In the genomic region with DNA sequence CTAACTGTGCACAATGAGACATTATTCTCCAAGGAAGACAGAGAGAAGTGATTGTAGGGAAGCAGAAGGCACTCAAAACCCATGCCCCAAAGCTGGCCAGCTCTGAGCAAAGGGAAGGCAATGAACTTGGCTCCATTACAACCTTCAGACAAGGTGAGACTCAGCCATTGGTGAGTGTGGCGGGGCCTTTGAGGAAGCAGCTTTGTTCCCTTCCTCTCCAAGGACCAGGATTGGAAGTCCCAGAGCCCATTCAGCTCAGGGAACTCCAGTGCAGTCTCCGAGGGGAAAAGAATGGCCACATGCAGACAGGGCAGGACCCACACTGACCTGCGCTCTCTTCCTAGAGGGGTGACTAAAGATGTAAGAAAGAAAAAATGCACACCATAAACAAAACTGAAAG, we compare ENCODE assay signal across 16 cellular contexts. TPM values are rescaled to one million over a fixed set of nuclear protein-coding genes. Genes with fewer than 3 reads are reported as not detected.
DNase-seq lines count a peak whose midpoint lies in the region; ATAC-seq and TF ChIP-seq lines count a peak whose summit lies in the region.
"Had no signal": no experiment of that assay in that cellular context is flagged by ENCODE, and none has a peak within 500 bp of the region (broad histone marks: within the 10 kb centered on the region; RNA-seq: fewer than 3 reads in every experiment).

No MANE protein-coding gene starts in this region.

- H3K4me2 ChIP-seq in GM23248 (ENCODE audit: unreplicated experiment) (no peak overlapping the region), smooth muscle cell (no peak overlapping the region)

- H3K9me3 ChIP-seq in GM23248 (ENCODE audit: low read depth): no peaks in the 10 kb centered on the region
- H3K9me3 ChIP-seq in lung (ENCODE audit: control insufficient read depth in 2 of 2, insufficient read depth in 1 of 2, low read length in 1 of 2): no peaks in the 10 kb centered on the region
- no peaks in the 10 kb centered on the region for H3K9me3 ChIP-seq in smooth muscle cell (replicated peaks; ENCODE audit: low read depth)
- H3K9me3 ChIP-seq: psoas muscle had no signal

- no peak overlapping the region for H3K9ac ChIP-seq in GM23248
- H3K9ac ChIP-seq in smooth muscle cell (ENCODE audit: low read depth): no peak overlapping the region

- H3K4me1 ChIP-seq in GM23248 (ENCODE audit: insufficient read depth) (0 out of 2 replicates have a peak, but pooled peaks cover 12% of the 10 kb centered on the region), lung (ENCODE audit: control insufficient read depth in 2 of 2, insufficient read depth in 2 of 2, low read length in 2 of 2) (peaks cover 20 to 26% of the 10 kb centered on the region in 2 donors), smooth muscle cell (ENCODE audit: low read depth) (peaks cover 5% of the 10 kb centered on the region)

- H3K27me3 ChIP-seq in GM23248 (replicated peaks; ENCODE audit: insufficient read depth): no peaks in the 10 kb centered on the region
- no peaks in the 10 kb centered on the region for H3K27me3 ChIP-seq in lung (ENCODE audit: control insufficient read depth, insufficient read depth)
- no peaks in the 10 kb centered on the region for H3K27me3 ChIP-seq in smooth muscle cell (ENCODE audit: low read depth)

- H3K9me2 ChIP-seq in GM23248 (ENCODE audit: insufficient read depth): no peaks in the 10 kb centered on the region

- ATAC-seq in lung (ENCODE audit: insufficient read depth, low FRiP score) (no peak), GM19351 (IDR thresholded peaks at IDR 0.05; ENCODE audit: unreplicated experiment) (no peak), HG03175 (IDR thresholded peaks at IDR 0.05; ENCODE audit: unreplicated experiment) (no peak), HG03571 (IDR thresholded peaks at IDR 0.05; ENCODE audit: unreplicated experiment) (no peak)
- ATAC-seq: stimulated activated naive CD8-positive, alpha-beta T cell treated with anti-CD3 and anti-CD28 coated beads, Interleukin-15, amount 100 ng/mL, for 72 hours; T-helper 17 cell had no signal

- TF ChIP-seq CTCF in lung (IDR thresholded peaks at IDR 0.05; ENCODE audit: control extremely low read depth, extremely low read depth) (no peak), smooth muscle cell (IDR thresholded peaks at IDR 0.05; ENCODE audit: borderline replicate concordance, insufficient read depth, poor library complexity, severe bottlenecking) (no peak)

- H3K4me3 ChIP-seq in GM23248 (no peak overlapping the region), lung (no peak overlapping the region), smooth muscle cell (no peak overlapping the region)
- H3K4me3 ChIP-seq: psoas muscle had no signal

- DNase-seq in GM23248 (no peak), dermis blood vessel endothelial cell (peak; percentile 19), lung (ENCODE audit: low spot score) (no peak), smooth muscle cell (lab: John Stamatoyannopoulos, UW; ENCODE audit: unreplicated experiment) (no peak)
- DNase-seq in activated CD8-positive, alpha-beta memory T cell treated with anti-CD3 and anti-CD28 coated beads for 24 hours: no peak
- DNase-seq: activated CD4-positive, CD25-positive, alpha-beta regulatory T cell; COR-L47; hypothalamus; NCI-H1417 treated with DMSO at 0.1 percent for 48 hours; psoas muscle; SHP77 treated with DMSO at 0.1 percent for 48 hours; stimulated activated naive CD8-positive, alpha-beta T cell treated with anti-CD3 and anti-CD28 coated beads, Interleukin-15, amount 100 ng/mL, for 72 hours; T-helper 17 cell had no signal

- H4K20me1 ChIP-seq in GM23248 (ENCODE audit: insufficient read depth): peaks cover 47% of the 10 kb centered on the region
- H4K20me1 ChIP-seq in smooth muscle cell (ENCODE audit: low read depth): peaks cover 36% of the 10 kb centered on the region

- WGBS in GM23248 (ENCODE audit: low coverage in 1 of 2, low lambda C conversion rate in 2 of 2, missing lambda C conversion rate in 2 of 2), 2 experiments: 94 to 100% methylated on average over 3 of the region's 3 CpGs
- 85 to 93% methylated on average over 3 of the region's 3 CpGs for WGBS in lung, 2 donors
- 87% methylated on average over 3 of the region's 3 CpGs for WGBS in smooth muscle cell (ENCODE audit: low lambda C conversion rate)

- H3K79me2 ChIP-seq in GM23248 (ENCODE audit: insufficient read depth) (peaks cover 100% of the 10 kb centered on the region), smooth muscle cell (ENCODE audit: low read depth) (peaks cover 81% of the 10 kb centered on the region)

- H3K36me3 ChIP-seq in GM23248 (ENCODE audit: low read depth) (peaks cover 47% of the 10 kb centered on the region), lung (ENCODE audit: control insufficient read depth in 2 of 2, insufficient read depth in 2 of 2, low read length in 2 of 2) (peaks cover 6 to 12% of the 10 kb centered on the region in 2 donors), smooth muscle cell (ENCODE audit: low read depth) (peaks cover 14% of the 10 kb centered on the region)

- in situ Hi-C loops in GM23248 (cut with MboI): no loop called here

- H2AFZ ChIP-seq in GM23248 (no peak overlapping the region), smooth muscle cell (ENCODE audit: low read depth) (no peak overlapping the region)

- H3F3A ChIP-seq in GM23248 (ENCODE audit: insufficient read depth) (peaks cover 74% of the 10 kb centered on the region), smooth muscle cell (ENCODE audit: low read depth) (peaks cover 2% of the 10 kb centered on the region)

- peak overlapping the region; percentile 27 for H3K27ac ChIP-seq in GM23248
- peak overlapping the region; percentile 15 to 36 for H3K27ac ChIP-seq in lung (ENCODE audit: low read depth in 1 of 2, low read length in 1 of 2)
- peak overlapping the region; percentile 20 for H3K27ac ChIP-seq in smooth muscle cell (ENCODE audit: low read depth)
- H3K27ac ChIP-seq: psoas muscle had no signal

RNA-seq across cellular contexts. Expression of a gene that starts 23.1 kb away (rescaled TPM):
- total RNA-seq in GM23248 (2014; rRNA removed; shearing (Covaris generic)): 116 and 137 TPM in 2 replicates
- 32.0 and 32.1 TPM in 2 replicates for polyA plus RNA-seq in GM23248 (2016; fragmentation: Nextera tagmentation; extraction: Ambion mirVana)
- 55.6 and 103 TPM in 2 replicates for total RNA-seq in dermis blood vessel endothelial cell
- total RNA-seq in lung: 100 to 1,000 TPM in 1 of 2 donors, 10 to 100 TPM in 1; 90.4 to 115 TPM
- polyA plus RNA-seq in lung: 10 to 100 TPM; 18.0 to 40.9 TPM
- total RNA-seq in smooth muscle cell: 43.5 and 50.3 TPM in 2 replicates
- polyA plus RNA-seq in smooth muscle cell: 28.0 and 32.8 TPM in 2 replicates
